11 cellular contexts compared by ENCODE assay signal in the genomic region with DNA sequence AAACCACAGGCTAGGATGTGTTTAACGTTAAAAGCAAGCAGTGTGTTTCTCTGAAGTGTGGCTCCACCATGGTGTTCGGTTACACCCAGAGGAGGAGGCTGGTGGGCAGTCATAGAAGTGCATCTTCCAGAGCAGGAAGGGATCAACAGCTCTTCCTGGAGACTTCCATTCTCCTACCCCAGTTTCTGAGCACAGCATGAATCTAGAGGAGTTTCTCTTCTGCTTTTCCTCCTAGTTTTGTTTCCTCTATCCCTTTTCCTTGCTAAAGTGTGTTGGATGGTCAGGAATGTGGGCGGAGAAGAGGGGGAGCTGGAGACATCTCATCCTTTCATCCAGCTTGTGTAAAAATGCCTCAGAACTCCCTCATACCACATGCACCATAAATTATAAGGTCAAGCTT. TPM values are rescaled to one million over a fixed set of nuclear protein-coding genes. Genes with fewer than 3 reads are reported as not detected.
DNase-seq lines count a peak whose midpoint lies in the region; ATAC-seq and TF ChIP-seq lines count a peak whose summit lies in the region.
"Had no signal": no experiment of that assay in that cellular context is flagged by ENCODE, and none has a peak within 500 bp of the region (broad histone marks: within the 10 kb centered on the region; RNA-seq: fewer than 3 reads in every experiment).

No MANE protein-coding gene starts in this region.

- H3K27ac Mint-ChIP-seq in mesothelial cell of epicardium: peak overlapping the region; percentile 94

- no peak overlapping the region for H3K4me3 Mint-ChIP-seq in mesothelial cell of epicardium

- POLR2A ChIA-PET in HEK293 (lab: Yijun Ruan, JAX): interaction anchor here (0.5 kb wide), 1 partner anchor 336 kb away, joined by 3 read pairs; no protein-coding TSS in a partner anchor

- no peak for TF ChIP-seq CTCF in HEK293 (tag by site-specific recombination; IDR thresholded peaks at IDR 0.05)
- no peak for TF ChIP-seq CTCF in mesothelial cell of epicardium (IDR thresholded peaks at IDR 0.05; ENCODE audit: unreplicated experiment)

- H3K27me3 Mint-ChIP-seq in mesothelial cell of epicardium (ENCODE audit: low read depth): no peaks in the 10 kb centered on the region

- DNase-seq in adipocyte (ENCODE audit: low read depth) (peak; percentile 53), mesothelial cell of epicardium (ENCODE audit: low spot score in 2 of 2, unreplicated experiment in 2 of 2) (no peak), NCI-H446 treated with DMSO at 0.1 percent for 48 hours (lab: John Stamatoyannopoulos, UW) (no peak), neuronal stem cell (ENCODE audit: low spot score) (no peak)
- DNase-seq: central memory CD4-positive, alpha-beta T cell; sigmoid colon; SW 1271 had no signal

- H3K4me1 Mint-ChIP-seq in mesothelial cell of epicardium: peaks cover 38% of the 10 kb centered on the region

- no peak overlapping the region for H3K23ac ChIP-seq in neuronal stem cell (ENCODE audit: low read depth, low read length, poor library complexity)

- peak overlapping the region in 6 of 11 experiments; percentile 8 to 88 (median 49); a peak in 9 of 22 replicates for H3K4me2 ChIP-seq in BLaER1 treated with 17β-estradiol and CSF1 and Interleukin-3, amounts not matched to agents 10 nM and 100 nM
- H3K4me2 ChIP-seq in neuronal stem cell (ENCODE audit: insufficient read depth, low read length, poor library complexity, severe bottlenecking): no peak overlapping the region

- H3K9me3 Mint-ChIP-seq in mesothelial cell of epicardium: no peaks in the 10 kb centered on the region

- H3K9me3 ChIP-seq in BLaER1 treated with 17β-estradiol and CSF1 and Interleukin-3, amounts not matched to agents 10 nM and 100 nM (replicated peaks in 1 of 11): no peaks in the 10 kb centered on the region
- no peaks in the 10 kb centered on the region for H3K9me3 ChIP-seq in HEK293 (ENCODE audit: control insufficient read depth, insufficient read depth, low read depth, low read length)
- H3K9me3 ChIP-seq in adipocyte (ENCODE audit: control insufficient read depth, low read length): no peaks in the 10 kb centered on the region
- no peaks in the 10 kb centered on the region for H3K9me3 ChIP-seq in neuronal stem cell (replicated peaks in 1 of 2; ENCODE audit: control insufficient read depth in 2 of 2, insufficient read depth in 1 of 2, low read depth in 1 of 2, low read length in 2 of 2)
- H3K9me3 ChIP-seq: sigmoid colon had no signal

- H4K20me1 ChIP-seq in BLaER1 treated with 17β-estradiol and CSF1 and Interleukin-3, amounts not matched to agents 10 nM and 100 nM: no peaks in the 10 kb centered on the region

- no CpG with 5 or more reads among the region's 3 CpGs for WGBS in neuronal stem cell (ENCODE audit: extremely low coverage in 2 of 2, insufficient read length in 2 of 2, insufficient replicate concordance in 1 of 2), 2 donors

- no peaks in the 10 kb centered on the region for H3K36me3 Mint-ChIP-seq in mesothelial cell of epicardium

- H2BK12ac ChIP-seq in neuronal stem cell (ENCODE audit: low read length): no peak overlapping the region

- no peak overlapping the region for H3K4ac ChIP-seq in neuronal stem cell (ENCODE audit: low read length)

- no peak overlapping the region for H2AFZ ChIP-seq in neuronal stem cell (ENCODE audit: low read length)

- H3K27ac ChIP-seq in BLaER1 treated with 17β-estradiol and CSF1 and Interleukin-3, amounts not matched to agents 10 nM and 100 nM: no peak overlapping the region
- no peak overlapping the region for H3K27ac ChIP-seq in HEK293 (ENCODE audit: extremely low read depth, low read depth, low read length)
- no peak overlapping the region for H3K27ac ChIP-seq in neuronal stem cell (replicated peaks; ENCODE audit: low read length)
- H3K27ac ChIP-seq: sigmoid colon had no signal

- peaks cover 3% of the 10 kb centered on the region for H3K79me1 ChIP-seq in neuronal stem cell (ENCODE audit: low read depth, low read length)

- CTCF ChIA-PET in HEK293 (lab: Yijun Ruan, JAX): no interaction called here

- H2BK5ac ChIP-seq in neuronal stem cell (ENCODE audit: low read length): no peak overlapping the region

- peaks cover 20 to 41% (median 29%) of the 10 kb centered on the region in 10 experiments for H3K4me1 ChIP-seq in BLaER1 treated with 17β-estradiol and CSF1 and Interleukin-3, amounts not matched to agents 10 nM and 100 nM
- H3K4me1 ChIP-seq in HEK293 (ENCODE audit: control insufficient read depth, insufficient read depth, low read length) (peaks cover 4% of the 10 kb centered on the region; the same call in 1 of the 2 replicates), adipocyte (ENCODE audit: control insufficient read depth, insufficient read depth, low read length) (peaks cover 16% of the 10 kb centered on the region), neuronal stem cell (ENCODE audit: control insufficient read depth in 2 of 2, insufficient read depth in 1 of 2, low read depth in 1 of 2, low read length in 2 of 2) (peaks cover 13 to 18% of the 10 kb centered on the region in 2 donors)

- no peak overlapping the region for H4K8ac ChIP-seq in neuronal stem cell (ENCODE audit: low read depth, low read length)

- H3K4me3 ChIP-seq in BLaER1 treated with 17β-estradiol and CSF1 and Interleukin-3, amounts not matched to agents 10 nM and 100 nM: no peak overlapping the region
- H3K4me3 ChIP-seq in HEK293 (ENCODE audit: low read depth, low read length): no peak overlapping the region
- H3K4me3 ChIP-seq in adipocyte (ENCODE audit: low read length): no peak overlapping the region
- H3K4me3 ChIP-seq in neuronal stem cell (ENCODE audit: low read length in 2 of 2): no peak overlapping the region
- H3K4me3 ChIP-seq: sigmoid colon had no signal

- no peaks in the 10 kb centered on the region for H3K36me3 ChIP-seq in BLaER1 treated with 17β-estradiol and CSF1 and Interleukin-3, amounts not matched to agents 10 nM and 100 nM
- H3K36me3 ChIP-seq in HEK293 (ENCODE audit: control insufficient read depth in 2 of 2, insufficient read depth in 1 of 2, low read length in 2 of 2): no peaks in the 10 kb centered on the region
- H3K36me3 ChIP-seq in adipocyte (ENCODE audit: control insufficient read depth, insufficient read depth, low read length, severe bottlenecking): no peaks in the 10 kb centered on the region
- H3K36me3 ChIP-seq in neuronal stem cell (replicated peaks in 1 of 2; ENCODE audit: control insufficient read depth in 2 of 2, insufficient read depth in 2 of 2, low read length in 2 of 2): no peaks in the 10 kb centered on the region
- H3K36me3 ChIP-seq: sigmoid colon had no signal

- H4K91ac ChIP-seq in neuronal stem cell (ENCODE audit: low read depth, low read length, poor library complexity): no peak overlapping the region

- H3K27me3 ChIP-seq in BLaER1 treated with 17β-estradiol and CSF1 and Interleukin-3, amounts not matched to agents 10 nM and 100 nM: no peaks in the 10 kb centered on the region
- H3K27me3 ChIP-seq in adipocyte (replicated peaks; ENCODE audit: control insufficient read depth, insufficient read depth, low read length) (no peaks in the 10 kb centered on the region), neuronal stem cell (ENCODE audit: control insufficient read depth in 3 of 3, insufficient read depth in 3 of 3, low read depth in 1 of 3, low read length in 3 of 3) (peaks cover 0 to 6% (median 0%) of the 10 kb centered on the region in 3 experiments)
- H3K27me3 ChIP-seq: sigmoid colon had no signal

- no peak overlapping the region for H2AK5ac ChIP-seq in neuronal stem cell (ENCODE audit: low read depth, low read length)

- ATAC-seq in HG02571 (IDR thresholded peaks at IDR 0.05; ENCODE audit: unreplicated experiment) (no peak), GM18511 (IDR thresholded peaks at IDR 0.05; ENCODE audit: unreplicated experiment) (no peak)

- H2BK120ac ChIP-seq in neuronal stem cell (ENCODE audit: low read depth, low read length): no peak overlapping the region

- H3K9ac ChIP-seq in BLaER1 treated with 17β-estradiol and CSF1 and Interleukin-3, amounts not matched to agents 10 nM and 100 nM: no peak overlapping the region
- H3K9ac ChIP-seq in adipocyte (ENCODE audit: low read length) (no peak overlapping the region), neuronal stem cell (ENCODE audit: low read depth, low read length, poor library complexity) (no peak overlapping the region)

- no peak overlapping the region for H3K18ac ChIP-seq in neuronal stem cell (ENCODE audit: low read length)

- no peak overlapping the region for H3K14ac ChIP-seq in neuronal stem cell (ENCODE audit: low read length)

- H2BK15ac ChIP-seq in neuronal stem cell (ENCODE audit: low read length): no peak overlapping the region

TF ChIP-seq in HEK293, 187 proteins besides CTCF, POLR2A, EP300 and RAD21:
- TF ChIP-seq ZFHX2 (tag by site-specific recombination; conservative IDR thresholded peaks at IDR 0.05): peak; percentile 45
- TF ChIP-seq EGR2 (tag by site-specific recombination; IDR thresholded peaks at IDR 0.05; ENCODE audit: low read depth): peak; percentile 33; the same call in 1 of the 2 replicates
- TF ChIP-seq ZNF341 (tag by site-specific recombination; IDR thresholded peaks at IDR 0.05; ENCODE audit: low read depth): peak; percentile 62
- TF ChIP-seq ZNF433 (tag by site-specific recombination; IDR thresholded peaks at IDR 0.05; ENCODE audit: low read depth): no peak

RNA-seq across cellular contexts. Expression of gene CKAP4, which starts 3.8 kb away (rescaled TPM):
- total RNA-seq in mesothelial cell of epicardium: 174 to 180 TPM (median 178 TPM) in 3 replicates
- polyA plus RNA-seq in neuronal stem cell (2013, experiment 1 of 2): 122 TPM
- 125 TPM for polyA plus RNA-seq in neuronal stem cell (2013, experiment 2 of 2)

RNA-seq across cellular contexts. Expression of gene TCP11L2, which starts 50.9 kb away (rescaled TPM):
- total RNA-seq in mesothelial cell of epicardium: 21.7 to 24.3 TPM (median 22.4 TPM) in 3 replicates
- polyA plus RNA-seq in neuronal stem cell (2013, experiment 1 of 2): 5.3 TPM
- polyA plus RNA-seq in neuronal stem cell (2013, experiment 2 of 2): 5.4 TPM
